ENCODE assay signal across 11 cellular contexts in genomic region chr7:131218727-131219128, GRCh38.
DNase-seq lines count a peak whose midpoint lies in the region; ATAC-seq and TF ChIP-seq lines count a peak whose summit lies in the region.
"Had no signal": no experiment of that assay in that cellular context is flagged by ENCODE, and none has a peak within 500 bp of the region (broad histone marks: within the 10 kb centered on the region; RNA-seq: fewer than 3 reads in every experiment).

No MANE protein-coding gene starts in this region.

- ATAC-seq in GM18858 (IDR thresholded peaks at IDR 0.05; ENCODE audit: unreplicated experiment) (peak; percentile 62), HG02852 (IDR thresholded peaks at IDR 0.05; ENCODE audit: unreplicated experiment) (peak; percentile 66), omental fat pad (ENCODE audit: low FRiP score) (no peak), GM21381 (IDR thresholded peaks at IDR 0.05; ENCODE audit: unreplicated experiment) (no peak)
- ATAC-seq: activated CD4-positive, CD25-positive, alpha-beta regulatory T cell treated with anti-CD3 and anti-CD28 coated beads, Interleukin-2, amount 50 U/mL, for 24 hours had no signal

- TF ChIP-seq CTCF in neutrophil (IDR thresholded peaks at IDR 0.05) (no peak), BE2C (IDR thresholded peaks at IDR 0.05; ENCODE audit: low read depth, low read length) (no peak), omental fat pad (IDR thresholded peaks at IDR 0.05) (no peak)

- H3K4me3 ChIP-seq in neutrophil (ENCODE audit: low read depth in 1 of 2, low read length in 1 of 2) (peak overlapping the region in 1 of 2 experiments; percentile 37), BE2C (ENCODE audit: low read depth, low read length) (no peak overlapping the region)

- H3K36me3 ChIP-seq in neutrophil (no peaks in the 10 kb centered on the region), BE2C (no peaks in the 10 kb centered on the region)

- H3K27ac ChIP-seq in neutrophil, result peak overlapping the region; percentile 92

- DNase-seq in SK-MEL-5 (ENCODE audit: low read depth, low spot score) (peak; percentile 86), BE2C (no peak), omental fat pad (ENCODE audit: low spot score) (no peak)
- DNase-seq in stimulated activated naive CD4-positive, alpha-beta T cell treated with Interleukin-2 at 50 U/mL for 16 hours (lab: John Stamatoyannopoulos, UW), result no peak
- DNase-seq: DMS153, kidney had no signal

- in situ Hi-C loops in SK-MEL-5 (cut with HindIII; ENCODE audit: low pct_unique_long_range_greater_than_20kb, low sequenced_read_pairs), result no loop called here

- no peaks in the 10 kb centered on the region for H3K9me3 ChIP-seq in neutrophil
- no peaks in the 10 kb centered on the region for H3K9me3 ChIP-seq in BE2C

- H3K27me3 ChIP-seq in neutrophil (no peaks in the 10 kb centered on the region), BE2C (no peaks in the 10 kb centered on the region)

- H3K4me1 ChIP-seq in neutrophil (ENCODE audit: control insufficient read depth in 1 of 2, insufficient read depth in 1 of 2, low read depth in 1 of 2, low read length in 1 of 2), result peaks cover 34 to 38% of the 10 kb centered on the region in 2 experiments
- H3K4me1 ChIP-seq in BE2C, result no peaks in the 10 kb centered on the region

Comparison
In these comparisons a context has a peak if more than half of its experiments do, and no peak if none do; other contexts are left out.
1. ATAC-seq: peak in GM18858 (single experiment) and HG02852 (single experiment); none in omental fat pad (single experiment) and GM21381 (single experiment).